Comparison of ENCODE assay signal across 11 cellular contexts in genomic region chr16:71287903-71288302, GRCh38. TPM values are rescaled to one million over a fixed set of nuclear protein-coding genes. Genes with fewer than 3 reads are reported as not detected.
DNase-seq lines count a peak whose midpoint lies in the region; ATAC-seq and TF ChIP-seq lines count a peak whose summit lies in the region.
"Had no signal": no experiment of that assay in that cellular context is flagged by ENCODE, and none has a peak within 500 bp of the region (broad histone marks: within the 10 kb centered on the region; RNA-seq: fewer than 3 reads in every experiment).

No MANE protein-coding gene starts in this region.

- H3K4me3 ChIP-seq in astrocyte of the cerebellum (ENCODE audit: low read depth, low read length), result peak overlapping the region; percentile 81

- H3K36me3 Mint-ChIP-seq in activated naive CD4-positive, alpha-beta T cell treated with anti-CD3 and anti-CD28 coated beads, Interleukin-2, amount 50 U/mL, for 24 hours, result peaks cover 40% of the 10 kb centered on the region
- H3K36me3 Mint-ChIP-seq in type B pancreatic cell, result peaks cover 36% of the 10 kb centered on the region

- DNase-seq in activated naive CD4-positive, alpha-beta T cell treated with anti-CD3 and anti-CD28 coated beads, Interleukin-2, amount 50 U/mL, for 16 hours, result no peak
- no peak for DNase-seq in astrocyte of the cerebellum (ENCODE audit: low read depth)
- DNase-seq in left kidney (ENCODE audit: low read depth, low spot score), result peak; percentile 34
- no peak for DNase-seq in type B pancreatic cell (ENCODE audit: extremely low spot score, unreplicated experiment)
- DNase-seq in SW 1271 (lab: John Stamatoyannopoulos, UW), result no peak
- no peak for DNase-seq in NCI-H2029 treated with DMSO at 0.1 percent for 48 hours (lab: John Stamatoyannopoulos, UW)
- DNase-seq: activated CD4-positive, alpha-beta T cell treated with anti-CD3 and anti-CD28 coated beads for 48 hours; hippocampal formation; NCI-H1092 treated with DMSO at 0.1 percent for 48 hours had no signal

- peaks cover 13% of the 10 kb centered on the region for H3K27me3 Mint-ChIP-seq in activated naive CD4-positive, alpha-beta T cell treated with anti-CD3 and anti-CD28 coated beads, Interleukin-2, amount 50 U/mL, for 24 hours
- peaks cover 6% of the 10 kb centered on the region for H3K27me3 Mint-ChIP-seq in type B pancreatic cell

- ATAC-seq in GM21515 (IDR thresholded peaks at IDR 0.05; ENCODE audit: unreplicated experiment), result no peak

- peak overlapping the region; percentile 90 for H3K4me3 Mint-ChIP-seq in activated naive CD4-positive, alpha-beta T cell treated with anti-CD3 and anti-CD28 coated beads, Interleukin-2, amount 50 U/mL, for 24 hours
- peak overlapping the region; percentile 90 for H3K4me3 Mint-ChIP-seq in type B pancreatic cell

- in situ Hi-C loops in astrocyte of the cerebellum (cut with HindIII; ENCODE audit: low sequenced_read_pairs), result no loop called here

- H3K9me3 Mint-ChIP-seq in activated naive CD4-positive, alpha-beta T cell treated with anti-CD3 and anti-CD28 coated beads, Interleukin-2, amount 50 U/mL, for 24 hours, result peaks cover 10% of the 10 kb centered on the region
- H3K9me3 Mint-ChIP-seq in type B pancreatic cell, result peaks cover 5% of the 10 kb centered on the region

- no peak for TF ChIP-seq CTCF in astrocyte of the cerebellum (IDR thresholded peaks at IDR 0.05; ENCODE audit: low read depth, low read length, missing control alignments)
- no peak for TF ChIP-seq CTCF in type B pancreatic cell (conservative IDR thresholded peaks at IDR 0.05)

- peaks cover 29% of the 10 kb centered on the region for H3K4me1 Mint-ChIP-seq in activated naive CD4-positive, alpha-beta T cell treated with anti-CD3 and anti-CD28 coated beads, Interleukin-2, amount 50 U/mL, for 24 hours
- H3K4me1 Mint-ChIP-seq in type B pancreatic cell (ENCODE audit: unreplicated experiment), result peaks cover 19% of the 10 kb centered on the region

- H3K27ac Mint-ChIP-seq in activated naive CD4-positive, alpha-beta T cell treated with anti-CD3 and anti-CD28 coated beads, Interleukin-2, amount 50 U/mL, for 24 hours, result no peak overlapping the region
- H3K27ac Mint-ChIP-seq in type B pancreatic cell, result peak overlapping the region; percentile 80

RNA-seq across cellular contexts. Expression of gene CMTR2, which starts 1.3 kb away (rescaled TPM):
- 30.2 and 31.3 TPM in 2 replicates for total RNA-seq in type B pancreatic cell (ENCODE audit: low replicate concordance)

RNA-seq across cellular contexts. Expression of gene HYDIN, which starts 57.4 kb away (rescaled TPM):
- total RNA-seq in type B pancreatic cell (ENCODE audit: low replicate concordance), result 5.6 and 19.7 TPM in 2 replicates
